ENCODE assay signal across 8 cellular contexts in the genomic region with DNA sequence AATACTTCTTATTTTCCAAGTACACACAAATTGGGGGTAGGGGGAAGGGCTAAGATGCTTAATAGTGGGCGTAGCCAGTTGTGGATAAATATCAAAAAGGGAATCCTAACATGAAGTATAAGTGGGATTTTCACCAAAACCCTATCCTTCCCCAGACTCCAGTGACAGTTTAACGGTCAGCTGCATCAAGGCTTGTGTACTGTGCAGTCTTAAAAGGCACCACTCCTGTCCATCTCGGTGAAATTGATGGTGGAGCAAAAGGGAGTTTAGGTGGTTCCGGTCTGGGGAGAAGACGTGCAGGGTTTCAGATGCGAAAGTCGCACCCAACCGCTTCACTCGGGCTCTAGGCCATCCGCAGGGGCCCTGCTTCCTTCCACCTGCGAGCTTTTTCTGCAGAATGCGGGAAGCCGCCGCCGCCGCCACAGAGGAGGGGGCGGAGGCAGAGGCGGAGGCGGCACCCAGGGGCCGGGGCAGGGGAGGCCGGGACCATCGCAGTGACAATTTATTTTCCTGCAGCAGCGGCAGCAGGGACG.
A peak's percentile ranks its signal among the peaks of the same experiment; 100 is the strongest.
DNase-seq lines count a peak whose midpoint lies in the region; ATAC-seq, FAIRE-seq and TF ChIP-seq lines count a peak whose summit lies in the region.

Gene STAMBPL1 (plus strand): TSS at position 492 of the 533 bp plus-strand sequence. CDS start 21,464 bp downstream, outside the sequence.

- TF ChIP-seq CTCF in GM13977 (IDR thresholded peaks at IDR 0.05; ENCODE audit: extremely low read depth, insufficient read depth, missing control alignments) = no peak

- peak; percentile 16 for FAIRE-seq in HTR-8/SVneo (lab: Jason Lieb, UNC)

- peak; percentile 32 for ATAC-seq in GM21367 (IDR thresholded peaks at IDR 0.05; ENCODE audit: unreplicated experiment)

- in situ Hi-C loops in GM13977 (cut with MboI; ENCODE audit: low pct_unique_long_range_greater_than_20kb, low sequenced_read_pairs, unreplicated experiment) = no loop called here

- DNase-seq in COLO668 (lab: John Stamatoyannopoulos, UW; ENCODE audit: unreplicated experiment) = peak; percentile 75
- DNase-seq in HTR-8/SVneo (ENCODE audit: insufficient read length, low spot score) = peak; percentile 10
- peak; percentile 29 to 92 (median 63) for DNase-seq in T-helper 1 cell
- peak in 44 of 58 donors; percentile 32 to 89 (median 72) for DNase-seq in anterior cingulate cortex (lab: John Stamatoyannopoulos, UW)
- DNase-seq in iPS-NIHi11 (ENCODE audit: low spot score) = peak; percentile 71
- DNase-seq in stimulated activated CD4-positive, alpha-beta T cell treated with anti-CD3 and anti-CD28 coated beads, Interleukin-15, amount 100 ng/mL, for 24 hours = peak; percentile 87
- no peak for DNase-seq in GM13977 (ENCODE audit: low spot score)
